ENCODE assay signal across 9 cellular contexts in genomic region chr16:634996-635395, GRCh38. TPM values are rescaled to one million over a fixed set of nuclear protein-coding genes. Genes with fewer than 3 reads are reported as not detected.
DNase-seq lines count a peak whose midpoint lies in the region; ATAC-seq, FAIRE-seq and TF ChIP-seq lines count a peak whose summit lies in the region.
"Had no signal": no experiment of that assay in that cellular context is flagged by ENCODE, and none has a peak within 500 bp of the region (broad histone marks: within the 10 kb centered on the region; RNA-seq: fewer than 3 reads in every experiment).

No MANE protein-coding gene starts in this region.

- H3K4me3 ChIP-seq in HepG2 (replicated peaks in 1 of 3; ENCODE audit: insufficient read depth in 1 of 3, low read depth in 2 of 3, low read length in 3 of 3): peak overlapping the region; percentile 90 to 94 (median 92)
- H3K4me3 ChIP-seq in right lobe of liver: no peak overlapping the region
- peak overlapping the region; percentile 81 to 89 for H3K4me3 ChIP-seq in left lung
- H3K4me3 ChIP-seq in upper lobe of right lung: peak overlapping the region; percentile 93
- H3K4me3 ChIP-seq in kidney (ENCODE audit: low read length in 2 of 2): peak overlapping the region in 1 of 2 donors; percentile 86

- no peaks in the 10 kb centered on the region for H3K27me3 Mint-ChIP-seq in activated T-helper 1 cell treated with anti-CD3 and anti-CD28 coated beads, Interleukin-12 subunit alpha, Interleukin-12 subunit beta, Interleukin-2, Interleukin-4 antibody, amounts not matched to agents 30 ng/mL and 10 ng/mL and 1 ng/mL, durations not matched to agents 14 hours and 24 hours and 36 hours (ENCODE audit: insufficient read depth)

- intact Hi-C loops in HepG2 (cut with micrococcal nuclease; ENCODE audit: unreplicated experiment) (no loop called here), right lobe of liver (cut with DNase I) (loop anchor here in 1 of 2 donors (10.0 kb wide), 1 partner anchor 50 kb away; no protein-coding TSS in a partner anchor), left lung (cut with DNase I) (no loop called here), upper lobe of right lung (cut with DNase I) (no loop called here), kidney (cut with DNase I) (no loop called here)
- intact Hi-C loops in activated T-helper 1 cell treated with anti-CD3 and anti-CD28 coated beads, Interleukin-12 subunit alpha, Interleukin-12 subunit beta, Interleukin-2, Interleukin-4 antibody, amounts not matched to agents 30 ng/mL and 10 ng/mL and 1 ng/mL, durations not matched to agents 14 hours and 24 hours and 36 hours (cut with micrococcal nuclease): loop anchor here (5.0 kb wide), 3 partner anchors 152 to 1522 kb away; partner anchors contain the start of genes CHTF18, PGAP6, RPUSD1 and TRAF7

- H3K36me3 ChIP-seq in HepG2 (replicated peaks in 1 of 2; ENCODE audit: control insufficient read depth in 1 of 2, insufficient read depth in 2 of 2, low read length in 2 of 2): no peaks in the 10 kb centered on the region; a peak in 1 of 5 replicates
- H3K36me3 ChIP-seq in right lobe of liver: no peaks in the 10 kb centered on the region
- H3K36me3 ChIP-seq in left lung: peaks cover 0 to 21% of the 10 kb centered on the region in 2 donors
- H3K36me3 ChIP-seq in upper lobe of right lung: no peaks in the 10 kb centered on the region
- H3K36me3 ChIP-seq in kidney (ENCODE audit: control insufficient read depth in 1 of 2, insufficient read depth in 2 of 2, low read length in 2 of 2): no peaks in the 10 kb centered on the region

- in situ Hi-C loops in HepG2 (cut with HindIII; ENCODE audit: extremely low pct_ligation_motif_present, low pct_unique_long_range_greater_than_20kb): no loop called here

- no peaks in the 10 kb centered on the region for H3K9me3 Mint-ChIP-seq in activated T-helper 1 cell treated with anti-CD3 and anti-CD28 coated beads, Interleukin-12 subunit alpha, Interleukin-12 subunit beta, Interleukin-2, Interleukin-4 antibody, amounts not matched to agents 30 ng/mL and 10 ng/mL and 1 ng/mL, durations not matched to agents 14 hours and 24 hours and 36 hours

- TF ChIP-seq CTCF in HepG2 (CRISPR knock-in tag; IDR thresholded peaks at IDR 0.05) (no peak), right lobe of liver (IDR thresholded peaks at IDR 0.05) (no peak), left lung (IDR thresholded peaks at IDR 0.05) (no peak), upper lobe of right lung (IDR thresholded peaks at IDR 0.05) (no peak), kidney (IDR thresholded peaks at IDR 0.05; ENCODE audit: borderline replicate concordance, extremely low read depth, insufficient read depth) (no peak)

- BruUV-seq in HepG2 (replicated peaks; lab: Mats Ljungman, UMichigan): no TSS peak

- H3K27me3 ChIP-seq in HepG2 (ENCODE audit: control insufficient read depth in 1 of 2, insufficient read depth in 2 of 2, low read length in 2 of 2) (no peaks in the 10 kb centered on the region), right lobe of liver (no peaks in the 10 kb centered on the region), left lung (peaks cover 0 to 6% of the 10 kb centered on the region in 2 donors), upper lobe of right lung (no peaks in the 10 kb centered on the region)

- H3K9me3 ChIP-seq in HepG2 (ENCODE audit: low read length) (no peaks in the 10 kb centered on the region), right lobe of liver (no peaks in the 10 kb centered on the region), left lung (no peaks in the 10 kb centered on the region), upper lobe of right lung (no peaks in the 10 kb centered on the region), kidney (ENCODE audit: control insufficient read depth in 1 of 2, low read length in 2 of 2) (no peaks in the 10 kb centered on the region)

- peaks cover 6% of the 10 kb centered on the region for H3K4me1 Mint-ChIP-seq in activated T-helper 1 cell treated with anti-CD3 and anti-CD28 coated beads, Interleukin-12 subunit alpha, Interleukin-12 subunit beta, Interleukin-2, Interleukin-4 antibody, amounts not matched to agents 30 ng/mL and 10 ng/mL and 1 ng/mL, durations not matched to agents 14 hours and 24 hours and 36 hours (ENCODE audit: low read depth)

- DNase-seq in HepG2 (ENCODE audit: low spot score) (no peak), right lobe of liver (no peak), left lung (no peak), upper lobe of right lung (no peak), kidney (no peak)
- no peak for DNase-seq in activated T-helper 1 cell treated with anti-CD3 and anti-CD28 coated beads, Interleukin-12 subunit alpha, Interleukin-12 subunit beta, Interleukin-2, Interleukin-4 antibody, amounts not matched to agents 30 ng/mL and 10 ng/mL and 1 ng/mL, durations not matched to agents 14 hours and 24 hours and 36 hours (ENCODE audit: low spot score)
- DNase-seq: effector memory CD4-positive, alpha-beta T cell had no signal

- H3K4me1 ChIP-seq in HepG2 (ENCODE audit: insufficient read depth, low read length) (peaks cover 31% of the 10 kb centered on the region), right lobe of liver (peaks cover 0 to 28% (median 7%) of the 10 kb centered on the region in 4 donors), left lung (peaks cover 12 to 41% of the 10 kb centered on the region in 2 donors), upper lobe of right lung (peaks cover 20% of the 10 kb centered on the region), kidney (ENCODE audit: control insufficient read depth in 1 of 2, insufficient read depth in 1 of 2, low read depth in 1 of 2, low read length in 2 of 2) (peaks cover 5 to 33% of the 10 kb centered on the region in 2 donors)

- H3K27ac ChIP-seq in HepG2 (ENCODE audit: extremely low read length, insufficient read depth, low read length): no peak overlapping the region
- H3K27ac ChIP-seq in right lobe of liver: no peak overlapping the region
- no peak overlapping the region for H3K27ac ChIP-seq in left lung
- H3K27ac ChIP-seq in upper lobe of right lung: no peak overlapping the region
- H3K27ac ChIP-seq in kidney (ENCODE audit: low read depth in 2 of 2, low read length in 2 of 2): no peak overlapping the region

- TF ChIP-seq POLR2A in HepG2 (IDR thresholded peaks at IDR 0.05; ENCODE audit: insufficient read depth in 1 of 2, low read depth in 2 of 2, low read length in 2 of 2) (no peak), right lobe of liver (IDR thresholded peaks at IDR 0.05) (no peak)

- TF ChIP-seq EP300 in HepG2 (IDR thresholded peaks at IDR 0.05; ENCODE audit: low read depth in 2 of 2, low read length in 2 of 2): no peak
- TF ChIP-seq EP300 in HepG2 (CRISPR knock-in tag; IDR thresholded peaks at IDR 0.05; ENCODE audit: borderline replicate concordance): no peak

- TF ChIP-seq RAD21 in HepG2 (CRISPR knock-in tag; IDR thresholded peaks at IDR 0.05): no peak

- H3K4me3 Mint-ChIP-seq in activated T-helper 1 cell treated with anti-CD3 and anti-CD28 coated beads, Interleukin-12 subunit alpha, Interleukin-12 subunit beta, Interleukin-2, Interleukin-4 antibody, amounts not matched to agents 30 ng/mL and 10 ng/mL and 1 ng/mL, durations not matched to agents 14 hours and 24 hours and 36 hours: peak overlapping the region; percentile 79

- peaks cover 6% of the 10 kb centered on the region for H3K79me2 ChIP-seq in HepG2 (ENCODE audit: insufficient read depth, low read length)

- WGBS in HepG2 (ENCODE audit: low lambda C conversion rate): 93% methylated on average over 2 of the region's 7 CpGs
- no CpG with 5 or more reads among the region's 7 CpGs for WGBS in right lobe of liver (ENCODE audit: insufficient coverage, low coverage, low lambda C conversion rate, missing lambda C conversion rate)

- FAIRE-seq in HepG2 (lab: Jason Lieb, UNC) (no peak), kidney (lab: Jason Lieb, UNC) (no peak)

- peak overlapping the region; percentile 99 for H3K4me2 ChIP-seq in HepG2 (ENCODE audit: low read depth, low read length)

- H3K36me3 Mint-ChIP-seq in activated T-helper 1 cell treated with anti-CD3 and anti-CD28 coated beads, Interleukin-12 subunit alpha, Interleukin-12 subunit beta, Interleukin-2, Interleukin-4 antibody, amounts not matched to agents 30 ng/mL and 10 ng/mL and 1 ng/mL, durations not matched to agents 14 hours and 24 hours and 36 hours (ENCODE audit: low read depth): no peaks in the 10 kb centered on the region

- peak overlapping the region; percentile 63 for H3K27ac Mint-ChIP-seq in activated T-helper 1 cell treated with anti-CD3 and anti-CD28 coated beads, Interleukin-12 subunit alpha, Interleukin-12 subunit beta, Interleukin-2, Interleukin-4 antibody, amounts not matched to agents 30 ng/mL and 10 ng/mL and 1 ng/mL, durations not matched to agents 14 hours and 24 hours and 36 hours

- no peaks in the 10 kb centered on the region for H4K20me1 ChIP-seq in HepG2 (ENCODE audit: insufficient read depth, low read length)

- no peak for ATAC-seq in HepG2
- ATAC-seq in right lobe of liver: no peak
- no peak for ATAC-seq in left lung
- ATAC-seq in upper lobe of right lung: no peak
- no peak for ATAC-seq in HG02642 (IDR thresholded peaks at IDR 0.05; ENCODE audit: poor library complexity, unreplicated experiment)
- ATAC-seq in HG02763 (IDR thresholded peaks at IDR 0.05; ENCODE audit: unreplicated experiment): no peak

- CTCF ChIA-PET in HepG2 (lab: Yijun Ruan, JAX; ENCODE audit: low intra/inter-chr PET ratio, low total read pairs): no interaction called here

- H3K9ac ChIP-seq in HepG2 (ENCODE audit: insufficient read depth, low read depth, low read length): peak overlapping the region; percentile 83; the same call in 1 of the 2 replicates
- H3K9ac ChIP-seq in kidney (ENCODE audit: low read length in 2 of 2): peak overlapping the region in 1 of 2 donors; percentile 19

- H2AFZ ChIP-seq in HepG2 (ENCODE audit: low read length): no peak overlapping the region

- POLR2A ChIA-PET in HepG2 (lab: Yijun Ruan, JAX): no interaction called here

RNA-seq across cellular contexts. Expression of gene METTL26, which starts 1.1 kb away (rescaled TPM):
- total RNA-seq in HepG2 (2016; rRNA removed; fragmentation: Illumina TruSeq; extraction: Trizol) (70.1 and 75.1 TPM in 2 replicates), right lobe of liver (100 to 1,000 TPM in 1 of 6 experiments, 10 to 100 TPM in 5; 22.7 to 126 (median 32.6) TPM), left lung (10 to 100 TPM; 69.3 to 70.4 TPM), upper lobe of right lung (53.5 TPM), kidney (44.2 TPM)
- 106 and 145 TPM in 2 replicates for total RNA-seq in HepG2 (2016; cell fraction: cytosol; rRNA removed; fragmentation: Illumina TruSeq; extraction: Trizol; ENCODE audit: low read depth)
- total RNA-seq in HepG2 (2016; cell fraction: insoluble cytoplasmic fraction; rRNA removed; fragmentation: Illumina TruSeq; extraction: Trizol): 72.6 and 72.8 TPM in 2 replicates
- total RNA-seq in HepG2 (2016; cell fraction: membrane; rRNA removed; fragmentation: Illumina TruSeq; extraction: Trizol): 85.6 and 121 TPM in 2 replicates
- total RNA-seq in HepG2 (2016; cell fraction: nucleus; rRNA removed; fragmentation: Illumina TruSeq; extraction: Trizol): 25.9 and 26.1 TPM in 2 replicates
- polyA plus RNA-seq in HepG2 (2011; rRNA removed) (65.5 and 65.8 TPM in 2 replicates), kidney (ENCODE audit: insufficient read depth, low read depth, low replicate concordance) (183 TPM)
- 61.3 and 112 TPM in 2 replicates for polyA plus RNA-seq in HepG2 (2011; cell fraction: cytosol; rRNA removed)
- polyA plus RNA-seq in HepG2 (2011; cell fraction: nucleus; rRNA removed): 121 and 152 TPM in 2 replicates
- polyA plus RNA-seq in HepG2 (2012): 40.7 and 43.0 TPM in 2 replicates
- polyA plus RNA-seq in HepG2 (2016; cell fraction: cytosol; fragmentation: Illumina TruSeq; extraction: Trizol; ENCODE audit: low read depth): 158 and 183 TPM in 2 replicates
- 91.6 and 101 TPM in 2 replicates for polyA plus RNA-seq in HepG2 (2016; cell fraction: insoluble cytoplasmic fraction; fragmentation: Illumina TruSeq; extraction: Trizol; ENCODE audit: low read depth)
- polyA plus RNA-seq in HepG2 (2016; cell fraction: membrane; fragmentation: Illumina TruSeq; extraction: Trizol; ENCODE audit: low read depth): 118 and 119 TPM in 2 replicates
- polyA plus RNA-seq in HepG2 (2016; cell fraction: nucleus; fragmentation: Illumina TruSeq; extraction: Trizol; ENCODE audit: insufficient read depth, low read depth): 66.7 and 70.0 TPM in 2 replicates
- polyA minus RNA-seq in HepG2 (2011; rRNA and poly(A)+ RNA removed; ENCODE audit: low replicate concordance): 66.6 and 95.2 TPM in 2 replicates
- 30.0 and 37.0 TPM in 2 replicates for polyA minus RNA-seq in HepG2 (2011; cell fraction: cytosol; rRNA and poly(A)+ RNA removed)
- 15.3 and 23.3 TPM in 2 replicates for polyA minus RNA-seq in HepG2 (2011; cell fraction: nucleus; rRNA and poly(A)+ RNA removed)
- total RNA-seq in activated T-helper 1 cell treated with anti-CD3 and anti-CD28 coated beads, Interleukin-12 subunit alpha, Interleukin-12 subunit beta, Interleukin-2, Interleukin-4 antibody, amounts not matched to agents 30 ng/mL and 10 ng/mL and 1 ng/mL, durations not matched to agents 14 hours and 24 hours and 36 hours: 141 and 147 TPM in 2 replicates

RNA-seq across cellular contexts. Expression of gene WFIKKN1, which starts 4.2 kb away (rescaled TPM):
- total RNA-seq in HepG2 (2016; rRNA removed; fragmentation: Illumina TruSeq; extraction: Trizol) (2.4 and 4.9 TPM in 2 replicates), right lobe of liver (under 1 TPM; 0.43 to 0.70 (median 0.56) TPM), left lung (1 to 10 TPM in 1 of 2 donors, under 1 TPM in 1; 0.58 to 1.4 TPM), upper lobe of right lung (1.5 TPM), kidney (0.69 TPM)
- 0.61 and 0.88 TPM in 2 replicates for total RNA-seq in HepG2 (2016; cell fraction: cytosol; rRNA removed; fragmentation: Illumina TruSeq; extraction: Trizol; ENCODE audit: low read depth)
- 2.1 and 4.8 TPM in 2 replicates for total RNA-seq in HepG2 (2016; cell fraction: insoluble cytoplasmic fraction; rRNA removed; fragmentation: Illumina TruSeq; extraction: Trizol)
- 1.1 and 1.8 TPM in 2 replicates for total RNA-seq in HepG2 (2016; cell fraction: membrane; rRNA removed; fragmentation: Illumina TruSeq; extraction: Trizol)
- 3.0 and 3.4 TPM in 2 replicates for total RNA-seq in HepG2 (2016; cell fraction: nucleus; rRNA removed; fragmentation: Illumina TruSeq; extraction: Trizol)
- polyA plus RNA-seq in HepG2 (2011; rRNA removed) (1.7 and 2.9 TPM in 2 replicates), kidney (ENCODE audit: insufficient read depth, low read depth, low replicate concordance) (1.8 TPM)
- polyA plus RNA-seq in HepG2 (2011; cell fraction: cytosol; rRNA removed): 2.6 and 4.2 TPM in 2 replicates
- polyA plus RNA-seq in HepG2 (2011; cell fraction: nucleus; rRNA removed): 4.0 and 4.2 TPM in 2 replicates
- 1.7 and 2.2 TPM in 2 replicates for polyA plus RNA-seq in HepG2 (2012)
- polyA plus RNA-seq in HepG2 (2016; cell fraction: cytosol; fragmentation: Illumina TruSeq; extraction: Trizol; ENCODE audit: low read depth): 0.58 and 0.66 TPM in 2 replicates
- polyA plus RNA-seq in HepG2 (2016; cell fraction: insoluble cytoplasmic fraction; fragmentation: Illumina TruSeq; extraction: Trizol; ENCODE audit: low read depth): 2.6 and 2.7 TPM in 2 replicates
- polyA plus RNA-seq in HepG2 (2016; cell fraction: membrane; fragmentation: Illumina TruSeq; extraction: Trizol; ENCODE audit: low read depth): 0.93 and 1.1 TPM in 2 replicates
- polyA plus RNA-seq in HepG2 (2016; cell fraction: nucleus; fragmentation: Illumina TruSeq; extraction: Trizol; ENCODE audit: insufficient read depth, low read depth): 5.9 and 6.7 TPM in 2 replicates
- 3.9 and 5.4 TPM in 2 replicates for polyA minus RNA-seq in HepG2 (2011; rRNA and poly(A)+ RNA removed; ENCODE audit: low replicate concordance)
- polyA minus RNA-seq in HepG2 (2011; cell fraction: cytosol; rRNA and poly(A)+ RNA removed): 3.1 and 4.6 TPM in 2 replicates
- polyA minus RNA-seq in HepG2 (2011; cell fraction: nucleus; rRNA and poly(A)+ RNA removed): 1.0 and 1.7 TPM in 2 replicates
- 0.34 and 0.44 TPM in 2 replicates for total RNA-seq in activated T-helper 1 cell treated with anti-CD3 and anti-CD28 coated beads, Interleukin-12 subunit alpha, Interleukin-12 subunit beta, Interleukin-2, Interleukin-4 antibody, amounts not matched to agents 30 ng/mL and 10 ng/mL and 1 ng/mL, durations not matched to agents 14 hours and 24 hours and 36 hours

RNA-seq across cellular contexts. Expression of gene MCRIP2, which starts 6.6 kb away (rescaled TPM):
- total RNA-seq in HepG2 (2016; rRNA removed; fragmentation: Illumina TruSeq; extraction: Trizol) (54.6 and 76.7 TPM in 2 replicates), right lobe of liver (100 to 1,000 TPM in 2 of 6 experiments, 10 to 100 TPM in 4; 48.8 to 130 (median 76.7) TPM), left lung (10 to 100 TPM; 41.5 to 42.5 TPM), upper lobe of right lung (57.9 TPM), kidney (36.9 TPM)
- total RNA-seq in HepG2 (2016; cell fraction: cytosol; rRNA removed; fragmentation: Illumina TruSeq; extraction: Trizol; ENCODE audit: low read depth): 213 and 245 TPM in 2 replicates
- total RNA-seq in HepG2 (2016; cell fraction: insoluble cytoplasmic fraction; rRNA removed; fragmentation: Illumina TruSeq; extraction: Trizol): 53.9 and 78.9 TPM in 2 replicates
- total RNA-seq in HepG2 (2016; cell fraction: membrane; rRNA removed; fragmentation: Illumina TruSeq; extraction: Trizol): 142 and 185 TPM in 2 replicates
- 43.6 and 55.4 TPM in 2 replicates for total RNA-seq in HepG2 (2016; cell fraction: nucleus; rRNA removed; fragmentation: Illumina TruSeq; extraction: Trizol)
- polyA plus RNA-seq in HepG2 (2011; rRNA removed) (39.6 and 50.7 TPM in 2 replicates), kidney (ENCODE audit: insufficient read depth, low read depth, low replicate concordance) (265 TPM)
- 28.2 and 61.1 TPM in 2 replicates for polyA plus RNA-seq in HepG2 (2011; cell fraction: cytosol; rRNA removed)
- polyA plus RNA-seq in HepG2 (2011; cell fraction: nucleus; rRNA removed): 96.2 and 105 TPM in 2 replicates
- polyA plus RNA-seq in HepG2 (2012): 16.1 and 33.3 TPM in 2 replicates
- 190 and 204 TPM in 2 replicates for polyA plus RNA-seq in HepG2 (2016; cell fraction: cytosol; fragmentation: Illumina TruSeq; extraction: Trizol; ENCODE audit: low read depth)
- 37.1 and 43.7 TPM in 2 replicates for polyA plus RNA-seq in HepG2 (2016; cell fraction: insoluble cytoplasmic fraction; fragmentation: Illumina TruSeq; extraction: Trizol; ENCODE audit: low read depth)
- 110 and 119 TPM in 2 replicates for polyA plus RNA-seq in HepG2 (2016; cell fraction: membrane; fragmentation: Illumina TruSeq; extraction: Trizol; ENCODE audit: low read depth)
- polyA plus RNA-seq in HepG2 (2016; cell fraction: nucleus; fragmentation: Illumina TruSeq; extraction: Trizol; ENCODE audit: insufficient read depth, low read depth): 85.1 and 93.5 TPM in 2 replicates
- 21.1 and 22.3 TPM in 2 replicates for polyA minus RNA-seq in HepG2 (2011; rRNA and poly(A)+ RNA removed; ENCODE audit: low replicate concordance)
- polyA minus RNA-seq in HepG2 (2011; cell fraction: cytosol; rRNA and poly(A)+ RNA removed): 13.8 and 16.0 TPM in 2 replicates
- polyA minus RNA-seq in HepG2 (2011; cell fraction: nucleus; rRNA and poly(A)+ RNA removed): 14.9 and 18.2 TPM in 2 replicates
- total RNA-seq in activated T-helper 1 cell treated with anti-CD3 and anti-CD28 coated beads, Interleukin-12 subunit alpha, Interleukin-12 subunit beta, Interleukin-2, Interleukin-4 antibody, amounts not matched to agents 30 ng/mL and 10 ng/mL and 1 ng/mL, durations not matched to agents 14 hours and 24 hours and 36 hours: 66.5 and 67.6 TPM in 2 replicates

RNA-seq across cellular contexts. Expression of gene WDR90, which starts 14.2 kb away (rescaled TPM):
- total RNA-seq in HepG2 (2016; rRNA removed; fragmentation: Illumina TruSeq; extraction: Trizol): 10.2 and 28.9 TPM in 2 replicates
- total RNA-seq in HepG2 (2016; cell fraction: cytosol; rRNA removed; fragmentation: Illumina TruSeq; extraction: Trizol; ENCODE audit: low read depth): 8.3 and 8.4 TPM in 2 replicates
- total RNA-seq in HepG2 (2016; cell fraction: insoluble cytoplasmic fraction; rRNA removed; fragmentation: Illumina TruSeq; extraction: Trizol): 10.2 and 31.3 TPM in 2 replicates
- 9.7 and 10.7 TPM in 2 replicates for total RNA-seq in HepG2 (2016; cell fraction: membrane; rRNA removed; fragmentation: Illumina TruSeq; extraction: Trizol)
- 40.6 and 49.4 TPM in 2 replicates for total RNA-seq in HepG2 (2016; cell fraction: nucleus; rRNA removed; fragmentation: Illumina TruSeq; extraction: Trizol)
- 11.1 and 14.9 TPM in 2 replicates for polyA plus RNA-seq in HepG2 (2011; rRNA removed)
- polyA plus RNA-seq in HepG2 (2011; cell fraction: cytosol; rRNA removed): 3.4 and 7.3 TPM in 2 replicates
- polyA plus RNA-seq in HepG2 (2011; cell fraction: nucleus; rRNA removed): 165 and 272 TPM in 2 replicates
- polyA plus RNA-seq in HepG2 (2012): 8.4 and 11.0 TPM in 2 replicates
- polyA plus RNA-seq in HepG2 (2016; cell fraction: cytosol; fragmentation: Illumina TruSeq; extraction: Trizol; ENCODE audit: low read depth): 2.6 and 2.7 TPM in 2 replicates
- 9.7 and 12.6 TPM in 2 replicates for polyA plus RNA-seq in HepG2 (2016; cell fraction: insoluble cytoplasmic fraction; fragmentation: Illumina TruSeq; extraction: Trizol; ENCODE audit: low read depth)
- polyA plus RNA-seq in HepG2 (2016; cell fraction: membrane; fragmentation: Illumina TruSeq; extraction: Trizol; ENCODE audit: low read depth): 5.3 TPM in 2 replicates
- 127 and 129 TPM in 2 replicates for polyA plus RNA-seq in HepG2 (2016; cell fraction: nucleus; fragmentation: Illumina TruSeq; extraction: Trizol; ENCODE audit: insufficient read depth, low read depth)
- polyA minus RNA-seq in HepG2 (2011; rRNA and poly(A)+ RNA removed; ENCODE audit: low replicate concordance): 12.2 and 29.3 TPM in 2 replicates
- polyA minus RNA-seq in HepG2 (2011; cell fraction: cytosol; rRNA and poly(A)+ RNA removed): 3.2 and 14.2 TPM in 2 replicates
- polyA minus RNA-seq in HepG2 (2011; cell fraction: nucleus; rRNA and poly(A)+ RNA removed): 15.8 and 22.4 TPM in 2 replicates
- 10 to 100 TPM in 4 of 6 experiments, 1 to 10 TPM in 2; 7.2 to 18.1 (median 11.8) TPM for total RNA-seq in right lobe of liver
- 81.2 and 82.3 TPM in 2 replicates for total RNA-seq in activated T-helper 1 cell treated with anti-CD3 and anti-CD28 coated beads, Interleukin-12 subunit alpha, Interleukin-12 subunit beta, Interleukin-2, Interleukin-4 antibody, amounts not matched to agents 30 ng/mL and 10 ng/mL and 1 ng/mL, durations not matched to agents 14 hours and 24 hours and 36 hours
- 10 to 100 TPM; 27.3 to 41.3 TPM for total RNA-seq in left lung
- total RNA-seq in upper lobe of right lung: 23.2 TPM
- 51.6 TPM for total RNA-seq in kidney
- 10.6 TPM for polyA plus RNA-seq in kidney (ENCODE audit: insufficient read depth, low read depth, low replicate concordance)

RNA-seq across cellular contexts. Expression of gene RHOT2, which starts 32.9 kb away (rescaled TPM):
- total RNA-seq in HepG2 (2016; rRNA removed; fragmentation: Illumina TruSeq; extraction: Trizol) (34.1 and 63.6 TPM in 2 replicates), right lobe of liver (10 to 100 TPM; 28.5 to 44.8 (median 40.3) TPM), left lung (10 to 100 TPM; 75.9 to 87.2 TPM), upper lobe of right lung (92.5 TPM), kidney (117 TPM)
- total RNA-seq in HepG2 (2016; cell fraction: cytosol; rRNA removed; fragmentation: Illumina TruSeq; extraction: Trizol; ENCODE audit: low read depth): 17.1 and 18.2 TPM in 2 replicates
- 29.4 and 68.9 TPM in 2 replicates for total RNA-seq in HepG2 (2016; cell fraction: insoluble cytoplasmic fraction; rRNA removed; fragmentation: Illumina TruSeq; extraction: Trizol)
- 23.2 and 28.4 TPM in 2 replicates for total RNA-seq in HepG2 (2016; cell fraction: membrane; rRNA removed; fragmentation: Illumina TruSeq; extraction: Trizol)
- 78.3 and 79.1 TPM in 2 replicates for total RNA-seq in HepG2 (2016; cell fraction: nucleus; rRNA removed; fragmentation: Illumina TruSeq; extraction: Trizol)
- polyA plus RNA-seq in HepG2 (2011; rRNA removed) (76.9 and 104 TPM in 2 replicates), kidney (ENCODE audit: insufficient read depth, low read depth, low replicate concordance) (90.5 TPM)
- 24.1 and 52.3 TPM in 2 replicates for polyA plus RNA-seq in HepG2 (2011; cell fraction: cytosol; rRNA removed)
- 959 and 1,318 TPM in 2 replicates for polyA plus RNA-seq in HepG2 (2011; cell fraction: nucleus; rRNA removed)
- polyA plus RNA-seq in HepG2 (2012): 36.6 and 59.1 TPM in 2 replicates
- 14.1 and 16.7 TPM in 2 replicates for polyA plus RNA-seq in HepG2 (2016; cell fraction: cytosol; fragmentation: Illumina TruSeq; extraction: Trizol; ENCODE audit: low read depth)
- polyA plus RNA-seq in HepG2 (2016; cell fraction: insoluble cytoplasmic fraction; fragmentation: Illumina TruSeq; extraction: Trizol; ENCODE audit: low read depth): 34.3 and 41.8 TPM in 2 replicates
- polyA plus RNA-seq in HepG2 (2016; cell fraction: membrane; fragmentation: Illumina TruSeq; extraction: Trizol; ENCODE audit: low read depth): 19.1 and 22.6 TPM in 2 replicates
- polyA plus RNA-seq in HepG2 (2016; cell fraction: nucleus; fragmentation: Illumina TruSeq; extraction: Trizol; ENCODE audit: insufficient read depth, low read depth): 215 and 253 TPM in 2 replicates
- polyA minus RNA-seq in HepG2 (2011; rRNA and poly(A)+ RNA removed; ENCODE audit: low replicate concordance): 36.6 and 76.1 TPM in 2 replicates
- 23.0 and 32.0 TPM in 2 replicates for polyA minus RNA-seq in HepG2 (2011; cell fraction: cytosol; rRNA and poly(A)+ RNA removed)
- 71.6 and 76.3 TPM in 2 replicates for polyA minus RNA-seq in HepG2 (2011; cell fraction: nucleus; rRNA and poly(A)+ RNA removed)
- 165 and 177 TPM in 2 replicates for total RNA-seq in activated T-helper 1 cell treated with anti-CD3 and anti-CD28 coated beads, Interleukin-12 subunit alpha, Interleukin-12 subunit beta, Interleukin-2, Interleukin-4 antibody, amounts not matched to agents 30 ng/mL and 10 ng/mL and 1 ng/mL, durations not matched to agents 14 hours and 24 hours and 36 hours

Comparison
In these comparisons a context has a peak if more than half of its experiments do, and no peak if none do; other contexts are left out.
1. H3K4me3 ChIP-seq: peak in HepG2 (3 of 3), left lung (2 of 2) and upper lobe of right lung (single experiment); none in right lobe of liver (0 of 3).